13 cellular contexts compared by ENCODE assay signal in the genomic region with DNA sequence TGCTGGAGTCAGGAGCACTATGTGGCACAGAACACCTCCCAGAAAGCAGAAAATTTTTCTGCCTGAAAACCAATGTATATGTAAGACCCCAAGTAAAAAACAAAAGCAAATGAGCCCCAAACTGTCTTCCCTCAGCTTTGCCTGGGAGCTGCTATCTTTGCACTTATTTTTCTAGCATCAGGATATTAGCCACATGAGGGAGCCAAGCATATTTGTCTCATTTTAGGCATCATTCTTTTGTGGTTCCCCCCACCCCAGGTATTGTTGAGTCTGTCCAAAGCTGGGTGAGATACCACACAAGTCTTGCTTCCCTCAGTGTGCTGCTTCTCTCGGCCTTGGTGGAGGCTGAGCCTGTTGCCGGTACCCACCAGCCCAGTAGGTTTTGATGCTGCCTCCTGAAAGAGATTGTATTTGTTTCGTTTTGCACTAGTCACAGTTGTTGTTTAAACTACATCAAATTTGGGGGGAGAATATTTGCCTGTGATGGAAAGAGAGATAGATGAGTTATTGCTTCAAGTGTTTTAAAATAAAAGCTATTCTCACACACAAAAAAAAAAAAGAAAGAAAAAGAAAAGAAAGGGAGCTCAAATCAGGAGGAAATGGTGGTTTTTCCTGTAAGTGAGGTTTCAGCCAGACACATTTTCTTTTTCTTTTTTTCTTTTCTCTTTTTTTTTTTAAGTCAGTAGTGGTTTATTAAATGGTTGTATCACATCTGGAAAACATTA. TPM values are rescaled to one million over a fixed set of nuclear protein-coding genes. Genes with fewer than 3 reads are reported as not detected.
A peak's percentile ranks its signal among the peaks of the same experiment; 100 is the strongest.
DNase-seq lines count a peak whose midpoint lies in the region; ATAC-seq and TF ChIP-seq lines count a peak whose summit lies in the region.
"Had no signal": no experiment of that assay in that cellular context is flagged by ENCODE, and none has a peak within 500 bp of the region (broad histone marks: within the 10 kb centered on the region; RNA-seq: fewer than 3 reads in every experiment).

No MANE protein-coding gene starts in this region.

- intact Hi-C loops in Right ventricle myocardium inferior (cut with DNase I), result no loop called here

- H3K27ac Mint-ChIP-seq in activated naive CD8-positive, alpha-beta T cell treated with anti-CD3 and anti-CD28 coated beads, Interleukin-2, amount 50 U/mL, for 24 hours, result peak overlapping the region; percentile 81

- peaks cover 42% of the 10 kb centered on the region for H3K4me1 Mint-ChIP-seq in activated naive CD8-positive, alpha-beta T cell treated with anti-CD3 and anti-CD28 coated beads, Interleukin-2, amount 50 U/mL, for 24 hours

- H3K9me3 Mint-ChIP-seq in activated naive CD8-positive, alpha-beta T cell treated with anti-CD3 and anti-CD28 coated beads, Interleukin-2, amount 50 U/mL, for 24 hours, result no peaks in the 10 kb centered on the region

- ATAC-seq in SK-N-SH treated with all-trans-retinoic acid at 6 μM for 48 hours (peak; percentile 72), Right ventricle myocardium inferior (no peak), HG03521 (IDR thresholded peaks at IDR 0.05; ENCODE audit: unreplicated experiment) (no peak), GM18868 (IDR thresholded peaks at IDR 0.05; ENCODE audit: unreplicated experiment) (no peak)
- ATAC-seq in activated naive CD8-positive, alpha-beta T cell treated with anti-CD3 and anti-CD28 coated beads, Interleukin-2, amount 50 U/mL, for 24 hours, result peak; percentile 84
- ATAC-seq: foreskin keratinocyte, K562 had no signal

- peak overlapping the region; percentile 71 for H3K4me3 Mint-ChIP-seq in activated naive CD8-positive, alpha-beta T cell treated with anti-CD3 and anti-CD28 coated beads, Interleukin-2, amount 50 U/mL, for 24 hours

- DNase-seq in EL, result peak; percentile 2
- DNase-seq in activated naive CD8-positive, alpha-beta T cell treated with anti-CD3 and anti-CD28 coated beads, Interleukin-2, amount 50 U/mL, for 24 hours, result peak; percentile 29
- peak; percentile 33 for DNase-seq in stimulated activated CD4-positive, alpha-beta T cell treated with anti-CD3 and anti-CD28 coated beads, Interleukin-15, amount 100 ng/mL, for 24 hours
- DNase-seq in Right ventricle myocardium inferior (ENCODE audit: missing footprints), result no peak
- no peak for DNase-seq in NCI-H748 treated with DMSO at 0.1 percent for 48 hours (lab: John Stamatoyannopoulos, UW)
- DNase-seq: brain microvascular endothelial cell, DMS79 treated with DMSO at 0.1 percent for 48 hours, foreskin keratinocyte, NCI-H526 had no signal

- H3K36me3 Mint-ChIP-seq in activated naive CD8-positive, alpha-beta T cell treated with anti-CD3 and anti-CD28 coated beads, Interleukin-2, amount 50 U/mL, for 24 hours (ENCODE audit: low read depth), result no peaks in the 10 kb centered on the region

- no peaks in the 10 kb centered on the region for H3K27me3 Mint-ChIP-seq in activated naive CD8-positive, alpha-beta T cell treated with anti-CD3 and anti-CD28 coated beads, Interleukin-2, amount 50 U/mL, for 24 hours

TF ChIP-seq in SK-N-SH treated with all-trans-retinoic acid at 6 μM for 48 hours, 23 proteins besides CTCF, POLR2A, EP300 and RAD21:
- TF ChIP-seq ZNF70 (CRISPR knock-in tag; IDR thresholded peaks at IDR 0.05) (no peak), BACH2 (CRISPR knock-in tag; IDR thresholded peaks at IDR 0.05; ENCODE audit: borderline replicate concordance) (no peak)
- TF ChIP-seq, protein P1, sequence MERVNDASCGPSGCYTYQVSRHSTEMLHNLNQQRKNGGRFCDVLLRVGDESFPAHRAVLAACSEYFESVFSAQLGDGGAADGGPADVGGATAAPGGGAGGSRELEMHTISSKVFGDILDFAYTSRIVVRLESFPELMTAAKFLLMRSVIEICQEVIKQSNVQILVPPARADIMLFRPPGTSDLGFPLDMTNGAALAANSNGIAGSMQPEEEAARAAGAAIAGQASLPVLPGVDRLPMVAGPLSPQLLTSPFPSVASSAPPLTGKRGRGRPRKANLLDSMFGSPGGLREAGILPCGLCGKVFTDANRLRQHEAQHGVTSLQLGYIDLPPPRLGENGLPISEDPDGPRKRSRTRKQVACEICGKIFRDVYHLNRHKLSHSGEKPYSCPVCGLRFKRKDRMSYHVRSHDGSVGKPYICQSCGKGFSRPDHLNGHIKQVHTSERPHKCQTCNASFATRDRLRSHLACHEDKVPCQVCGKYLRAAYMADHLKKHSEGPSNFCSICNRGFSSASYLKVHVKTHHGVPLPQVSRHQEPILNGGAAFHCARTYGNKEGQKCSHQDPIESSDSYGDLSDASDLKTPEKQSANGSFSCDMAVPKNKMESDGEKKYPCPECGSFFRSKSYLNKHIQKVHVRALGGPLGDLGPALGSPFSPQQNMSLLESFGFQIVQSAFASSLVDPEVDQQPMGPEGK (CRISPR knock-in tag; IDR thresholded peaks at IDR 0.05; ENCODE audit: borderline replicate concordance), result no peak

RNA-seq across cellular contexts. Expression of a gene that starts 58.3 kb away (rescaled TPM):
- 0.08 TPM for total RNA-seq in Right ventricle myocardium inferior

Comparison
In these comparisons a context has a peak if more than half of its experiments do, and no peak if none do; other contexts are left out.
1. DNase-seq: peak in EL (single experiment), activated naive CD8-positive, alpha-beta T cell treated with anti-CD3 and anti-CD28 coated beads, Interleukin-2, amount 50 U/mL, for 24 hours (single experiment) and stimulated activated CD4-positive, alpha-beta T cell treated with anti-CD3 and anti-CD28 coated beads, Interleukin-15, amount 100 ng/mL, for 24 hours (single experiment); none in Right ventricle myocardium inferior (single experiment) and NCI-H748 treated with DMSO at 0.1 percent for 48 hours (single experiment).
2. ATAC-seq: peak in SK-N-SH treated with all-trans-retinoic acid at 6 μM for 48 hours (single experiment) and activated naive CD8-positive, alpha-beta T cell treated with anti-CD3 and anti-CD28 coated beads, Interleukin-2, amount 50 U/mL, for 24 hours (single experiment); none in Right ventricle myocardium inferior (single experiment), HG03521 (single experiment) and GM18868 (single experiment).